1 cellular context compared by ENCODE assay signal in genomic region chr22:20469110-20469855, GRCh38.
TF ChIP-seq lines count a peak whose summit lies in the region.

No MANE protein-coding gene starts in this region.

TF ChIP-seq in WTC11, 78 proteins besides CTCF, POLR2A, EP300 and RAD21 (continued from another document):
- TF ChIP-seq FOXP4 (CRISPR knock-in tag; IDR thresholded peaks at IDR 0.05) (no peak), OVOL2 (CRISPR knock-in tag; IDR thresholded peaks at IDR 0.05; ENCODE audit: borderline replicate concordance) (no peak), ZNF121 (CRISPR knock-in tag; IDR thresholded peaks at IDR 0.05) (no peak), RELA (CRISPR knock-in tag; IDR thresholded peaks at IDR 0.05; ENCODE audit: borderline replicate concordance) (no peak), PRRX2 (CRISPR knock-in tag; IDR thresholded peaks at IDR 0.05) (no peak), ZNF263 (CRISPR knock-in tag; IDR thresholded peaks at IDR 0.05; ENCODE audit: low read depth) (no peak), ZNF281 (CRISPR knock-in tag; IDR thresholded peaks at IDR 0.05) (no peak), JAZF1 (CRISPR knock-in tag; IDR thresholded peaks at IDR 0.05) (no peak)
